Comparison of ENCODE assay signal across 26 cellular contexts in the genomic region with DNA sequence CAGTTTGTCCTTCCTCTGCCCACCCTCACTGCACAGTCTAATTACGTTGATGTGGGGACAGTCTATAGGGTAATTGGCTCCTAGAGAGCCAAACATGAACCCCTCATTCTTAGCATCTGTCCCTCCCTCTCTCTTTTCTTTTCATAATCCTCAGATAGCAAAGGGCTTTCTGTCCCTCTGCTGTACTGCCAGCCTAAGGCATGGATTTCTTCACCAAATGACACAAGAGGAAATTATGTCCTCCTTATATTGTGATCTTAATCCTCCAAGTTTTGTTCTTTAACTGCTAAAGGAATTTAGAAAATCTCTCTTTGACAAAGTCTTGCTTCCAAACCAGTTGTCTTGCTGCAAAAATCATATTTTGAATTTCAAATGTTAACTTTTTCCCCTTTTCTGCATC. TPM values are rescaled to one million over a fixed set of nuclear protein-coding genes. Genes with fewer than 3 reads are reported as not detected.
"Had no signal": no experiment of that assay in that cellular context is flagged by ENCODE, and none has a peak within 500 bp of the region (broad histone marks: within the 10 kb centered on the region; RNA-seq: fewer than 3 reads in every experiment).

No MANE protein-coding gene starts in this region.

- H3K4me3 Mint-ChIP-seq: activated B cell treated with CpG ODN at 0.5 μM for 24 hours; activated CD8-positive, alpha-beta T cell treated with anti-CD3 and anti-CD28 coated beads for 36 hours; activated naive CD8-positive, alpha-beta T cell treated with anti-CD3 and anti-CD28 coated beads, Interleukin-2, amount 10 ng/mL, durations not matched to agents 7 days and 5 days; activated T-cell treated with anti-CD3 and anti-CD28 coated beads, Interleukin-2, amount 50 U/mL, for 24 hours; dendritic cell treated with granulocyte-macrophage colony-stimulating factor and Interleukin-4, amounts not matched to agents 40 ng/mL and 50 ng/mL, for 4 days; natural killer cell; stimulated activated naive CD8-positive, alpha-beta T cell treated with anti-CD3 and anti-CD28 coated beads, Interleukin-15, amount 100 ng/mL, for 72 hours had no signal

- H3K27me3 ChIP-seq: breast epithelium, gastroesophageal sphincter, heart right ventricle, suprapubic skin had no signal

- H3K36me3 ChIP-seq: breast epithelium, gastroesophageal sphincter, heart right ventricle, suprapubic skin had no signal

- ATAC-seq: activated CD8-positive, alpha-beta T cell treated with anti-CD3 and anti-CD28 coated beads for 36 hours; esophagus mucosa; gastroesophageal sphincter; heart right ventricle; natural killer cell; stimulated activated naive CD8-positive, alpha-beta T cell treated with anti-CD3 and anti-CD28 coated beads, Interleukin-15, amount 100 ng/mL, for 72 hours had no signal

- H3K27ac Mint-ChIP-seq: activated B cell treated with CpG ODN at 0.5 μM for 24 hours; activated CD8-positive, alpha-beta T cell treated with anti-CD3 and anti-CD28 coated beads for 36 hours; activated naive CD8-positive, alpha-beta T cell treated with anti-CD3 and anti-CD28 coated beads, Interleukin-2, amount 10 ng/mL, durations not matched to agents 7 days and 5 days; activated T-cell treated with anti-CD3 and anti-CD28 coated beads, Interleukin-2, amount 50 U/mL, for 24 hours; activated T-helper 2 cell treated with anti-CD3 and anti-CD28 coated beads, Interferon-gamma antibody, Interleukin-2, Interleukin-4, amounts not matched to agents 10 μg/mL and 5 μg/mL and 100 μg/mL, durations not matched to agents 14 hours and 24 hours and 36 hours; dendritic cell treated with granulocyte-macrophage colony-stimulating factor and Interleukin-4, amounts not matched to agents 40 ng/mL and 50 ng/mL, for 4 days; natural killer cell; stimulated activated naive CD8-positive, alpha-beta T cell treated with anti-CD3 and anti-CD28 coated beads, Interleukin-15, amount 100 ng/mL, for 72 hours had no signal

- H3K4me3 ChIP-seq: breast epithelium, gastroesophageal sphincter, heart right ventricle, skin epidermis, suprapubic skin had no signal

- DNase-seq: activated B cell treated with CpG ODN at 0.5 μM for 24 hours; activated CD4-positive, alpha-beta T cell treated with anti-CD3 and anti-CD28 coated beads for 4 hours; activated CD8-positive, alpha-beta T cell treated with anti-CD3 and anti-CD28 coated beads for 36 hours; activated naive CD4-positive, alpha-beta T cell treated with Interleukin-2 at 50 U/mL for 16 hours; activated naive CD8-positive, alpha-beta T cell treated with anti-CD3 and anti-CD28 coated beads, Interleukin-2, amount 10 ng/mL, durations not matched to agents 7 days and 5 days; activated T-cell treated with anti-CD3 and anti-CD28 coated beads, Interleukin-2, amount 50 U/mL, for 24 hours; anterior cingulate cortex; cerebellar nuclear complex; effector CD8-positive, alpha-beta T cell; heart right ventricle; kidney glomerular epithelial cell; mesenchymal stem cell; natural killer cell; nucleus accumbens; posterior cingulate gyrus; stimulated activated CD4-positive, alpha-beta T cell treated with anti-CD3 and anti-CD28 coated beads, Interleukin-15, amount 100 ng/mL, for 24 hours; stimulated activated CD4-positive, alpha-beta T cell treated with anti-CD3 and anti-CD28 coated beads, Interleukin-2, amount 100 ng/mL, for 48 hours; stimulated activated naive CD8-positive, alpha-beta T cell treated with anti-CD3 and anti-CD28 coated beads, Interleukin-15, amount 100 ng/mL, for 72 hours had no signal

- H3K9me3 ChIP-seq: breast epithelium, gastroesophageal sphincter, suprapubic skin had no signal

- H3K9me3 Mint-ChIP-seq: activated CD8-positive, alpha-beta T cell treated with anti-CD3 and anti-CD28 coated beads for 36 hours; activated naive CD8-positive, alpha-beta T cell treated with anti-CD3 and anti-CD28 coated beads, Interleukin-2, amount 10 ng/mL, durations not matched to agents 7 days and 5 days; activated T-cell treated with anti-CD3 and anti-CD28 coated beads, Interleukin-2, amount 50 U/mL, for 24 hours; activated T-helper 2 cell treated with anti-CD3 and anti-CD28 coated beads, Interferon-gamma antibody, Interleukin-2, Interleukin-4, amounts not matched to agents 10 μg/mL and 5 μg/mL and 100 μg/mL, durations not matched to agents 14 hours and 24 hours and 36 hours; dendritic cell treated with granulocyte-macrophage colony-stimulating factor and Interleukin-4, amounts not matched to agents 40 ng/mL and 50 ng/mL, for 4 days; natural killer cell; stimulated activated naive CD8-positive, alpha-beta T cell treated with anti-CD3 and anti-CD28 coated beads, Interleukin-15, amount 100 ng/mL, for 72 hours had no signal

- H3K27ac ChIP-seq: breast epithelium, heart right ventricle, suprapubic skin had no signal

- H3K36me3 Mint-ChIP-seq: activated naive CD8-positive, alpha-beta T cell treated with anti-CD3 and anti-CD28 coated beads, Interleukin-2, amount 10 ng/mL, durations not matched to agents 7 days and 5 days; natural killer cell had no signal

- H3K4me1 Mint-ChIP-seq: activated B cell treated with CpG ODN at 0.5 μM for 24 hours; activated naive CD8-positive, alpha-beta T cell treated with anti-CD3 and anti-CD28 coated beads, Interleukin-2, amount 10 ng/mL, durations not matched to agents 7 days and 5 days; natural killer cell; stimulated activated naive CD8-positive, alpha-beta T cell treated with anti-CD3 and anti-CD28 coated beads, Interleukin-15, amount 100 ng/mL, for 72 hours had no signal

RNA-seq across cellular contexts. Expression of gene ANTXR1, which starts 18.5 kb away (rescaled TPM):
- total RNA-seq: activated B cell treated with CpG ODN at 0.5 μM for 24 hours; activated T-helper 2 cell treated with anti-CD3 and anti-CD28 coated beads, Interferon-gamma antibody, Interleukin-2, Interleukin-4, amounts not matched to agents 10 μg/mL and 5 μg/mL and 100 μg/mL, durations not matched to agents 14 hours and 24 hours and 36 hours; natural killer cell had no signal

RNA-seq across cellular contexts. Expression of gene GKN1, which starts 57.0 kb away (rescaled TPM):
- total RNA-seq: activated B cell treated with CpG ODN at 0.5 μM for 24 hours; activated CD8-positive, alpha-beta T cell treated with anti-CD3 and anti-CD28 coated beads for 36 hours; activated naive CD8-positive, alpha-beta T cell treated with anti-CD3 and anti-CD28 coated beads, Interleukin-2, amount 10 ng/mL, durations not matched to agents 7 days and 5 days; activated T-helper 2 cell treated with anti-CD3 and anti-CD28 coated beads, Interferon-gamma antibody, Interleukin-2, Interleukin-4, amounts not matched to agents 10 μg/mL and 5 μg/mL and 100 μg/mL, durations not matched to agents 14 hours and 24 hours and 36 hours; breast epithelium; esophagus mucosa; heart right ventricle; lower leg skin; natural killer cell; suprapubic skin had no signal
